In genomic region chr20:62650551-62651284, GRCh38 we compare ENCODE assay signal across 1 cellular context.
TF ChIP-seq lines count a peak whose summit lies in the region.

No MANE protein-coding gene starts in this region.

TF ChIP-seq in SK-N-SH, 30 proteins besides CTCF, POLR2A, EP300 and RAD21 (continued from another document):
- TF ChIP-seq SIN3A (IDR thresholded peaks at IDR 0.05; ENCODE audit: borderline replicate concordance, low read depth, low read length): no peak
- TF ChIP-seq SMC3 (IDR thresholded peaks at IDR 0.05; ENCODE audit: low read depth, low read length): no peak
- TF ChIP-seq NRF1 (IDR thresholded peaks at IDR 0.05; ENCODE audit: low read depth, low read length): no peak
- no peak for TF ChIP-seq USF2 (IDR thresholded peaks at IDR 0.05; ENCODE audit: borderline replicate concordance, low read depth, low read length)
- no peak for TF ChIP-seq YY1 (IDR thresholded peaks at IDR 0.05; ENCODE audit: low read depth)
- no peak for TF ChIP-seq ZBTB33 (IDR thresholded peaks at IDR 0.05; ENCODE audit: borderline replicate concordance, low read depth)
- TF ChIP-seq MXI1 (IDR thresholded peaks at IDR 0.05; ENCODE audit: low read depth, low read length): no peak
- no peak for TF ChIP-seq RXRA (IDR thresholded peaks at IDR 0.05; ENCODE audit: borderline replicate concordance, low read depth)
- no peak for TF ChIP-seq IRF3 (IDR thresholded peaks at IDR 0.05; ENCODE audit: low read depth, low read length)
- TF ChIP-seq USF1 (IDR thresholded peaks at IDR 0.05; ENCODE audit: borderline replicate concordance, low read depth): no peak
- no peak for TF ChIP-seq TAF1 (IDR thresholded peaks at IDR 0.05; ENCODE audit: borderline replicate concordance, low read depth, low read length)
- no peak for TF ChIP-seq TCF12 (IDR thresholded peaks at IDR 0.05)
- no peak for TF ChIP-seq RCOR1 (IDR thresholded peaks at IDR 0.05; ENCODE audit: low read length)
- TF ChIP-seq MEF2A (IDR thresholded peaks at IDR 0.05; ENCODE audit: borderline replicate concordance, low read depth): no peak
- no peak for TF ChIP-seq GATA2 (CRISPR knock-in tag; IDR thresholded peaks at IDR 0.05)
- no peak for TF ChIP-seq JUND (IDR thresholded peaks at IDR 0.05)
